20 cellular contexts compared by ENCODE assay signal in genomic region chr18:32899819-32900218, GRCh38.
DNase-seq lines count a peak whose midpoint lies in the region; ATAC-seq and TF ChIP-seq lines count a peak whose summit lies in the region.
"Had no signal": no experiment of that assay in that cellular context is flagged by ENCODE, and none has a peak within 500 bp of the region (broad histone marks: within the 10 kb centered on the region; RNA-seq: fewer than 3 reads in every experiment).

No MANE protein-coding gene starts in this region.

- CTCF ChIA-PET in activated CD4-positive, alpha-beta T cell treated with anti-CD3 and anti-CD28 coated beads for 36 hours (lab: Charles Lee), result no interaction called here

- TF ChIP-seq CTCF in AG10803 (conservative IDR thresholded peaks at IDR 0.05; ENCODE audit: low read length) (peak; percentile 24; the same call in 1 of the 2 replicates), epithelial cell of proximal tubule (conservative IDR thresholded peaks at IDR 0.05; ENCODE audit: low read depth, low read length) (peak; percentile 21), GM13976 (IDR thresholded peaks at IDR 0.05; ENCODE audit: borderline replicate concordance, control extremely low read depth, extremely low read depth, insufficient read depth, missing control alignments) (no peak)

- peak; percentile 1 for DNase-seq in AG10803 (ENCODE audit: low read depth)
- peak; percentile 25 for DNase-seq in HT1080 (ENCODE audit: low read depth)
- DNase-seq in RPMI8226, result peak; percentile 30
- DNase-seq in epithelial cell of proximal tubule (ENCODE audit: low read depth), result no peak
- no peak for DNase-seq in GM13976 (ENCODE audit: low spot score)
- no peak for DNase-seq in activated CD4-positive, alpha-beta T cell treated with anti-CD3 and anti-CD28 coated beads for 36 hours
- DNase-seq in AG08395 (ENCODE audit: low spot score), result no peak
- DNase-seq: activated naive CD8-positive, alpha-beta T cell treated with anti-CD3 and anti-CD28 coated beads for 36 hours; activated T-cell treated with anti-CD3 and anti-CD28 coated beads for 4 hours; DMS 273 treated with DMSO at 0.1 percent for 48 hours; heart left ventricle; midbrain; NCI-H146; NCI-H510A; occipital lobe; T-helper 1 cell; transverse colon had no signal

- H3K27me3 Mint-ChIP-seq in activated CD4-positive, alpha-beta T cell treated with anti-CD3 and anti-CD28 coated beads for 36 hours, result no peaks in the 10 kb centered on the region
- H3K27me3 Mint-ChIP-seq: activated naive CD8-positive, alpha-beta T cell treated with anti-CD3 and anti-CD28 coated beads for 36 hours; central memory CD8-positive, alpha-beta T cell had no signal

- no peaks in the 10 kb centered on the region for H3K4me1 Mint-ChIP-seq in activated CD4-positive, alpha-beta T cell treated with anti-CD3 and anti-CD28 coated beads for 36 hours
- H3K4me1 Mint-ChIP-seq: activated naive CD8-positive, alpha-beta T cell treated with anti-CD3 and anti-CD28 coated beads for 36 hours; central memory CD8-positive, alpha-beta T cell; stimulated activated effector memory CD8-positive, alpha-beta T cell treated with anti-CD3 and anti-CD28 coated beads, Interleukin-12 subunit alpha, Interleukin-12 subunit beta, amount 100 ng/mL, for 72 hours had no signal

- H3K27ac Mint-ChIP-seq in activated CD4-positive, alpha-beta T cell treated with anti-CD3 and anti-CD28 coated beads for 36 hours, result no peak overlapping the region
- H3K27ac Mint-ChIP-seq: activated naive CD8-positive, alpha-beta T cell treated with anti-CD3 and anti-CD28 coated beads for 36 hours; stimulated activated effector memory CD8-positive, alpha-beta T cell treated with anti-CD3 and anti-CD28 coated beads, Interleukin-12 subunit alpha, Interleukin-12 subunit beta, amount 100 ng/mL, for 72 hours had no signal

- no peak for ATAC-seq in activated CD4-positive, alpha-beta T cell treated with anti-CD3 and anti-CD28 coated beads for 36 hours
- ATAC-seq in HG03469 (IDR thresholded peaks at IDR 0.05; ENCODE audit: unreplicated experiment), result no peak
- ATAC-seq: heart left ventricle; stimulated activated effector memory CD8-positive, alpha-beta T cell treated with anti-CD3 and anti-CD28 coated beads, Interleukin-12 subunit alpha, Interleukin-12 subunit beta, amount 100 ng/mL, for 72 hours had no signal

- in situ Hi-C loops in GM13976 (cut with MboI; ENCODE audit: low sequenced_read_pairs, unreplicated experiment), result no loop called here

- peaks cover 9% of the 10 kb centered on the region for H3K9me3 Mint-ChIP-seq in activated CD4-positive, alpha-beta T cell treated with anti-CD3 and anti-CD28 coated beads for 36 hours (ENCODE audit: low read depth)

- H3K36me3 Mint-ChIP-seq in activated CD4-positive, alpha-beta T cell treated with anti-CD3 and anti-CD28 coated beads for 36 hours (ENCODE audit: low read depth), result no peaks in the 10 kb centered on the region
- H3K36me3 Mint-ChIP-seq: activated naive CD8-positive, alpha-beta T cell treated with anti-CD3 and anti-CD28 coated beads for 36 hours; stimulated activated effector memory CD8-positive, alpha-beta T cell treated with anti-CD3 and anti-CD28 coated beads, Interleukin-12 subunit alpha, Interleukin-12 subunit beta, amount 100 ng/mL, for 72 hours had no signal

- no peak overlapping the region for H3K4me3 ChIP-seq in AG10803 (ENCODE audit: low read length)
- no peak overlapping the region for H3K4me3 ChIP-seq in epithelial cell of proximal tubule (ENCODE audit: low read depth, low read length)
- H3K4me3 ChIP-seq: heart left ventricle, transverse colon had no signal

- POLR2A ChIA-PET in activated CD4-positive, alpha-beta T cell treated with anti-CD3 and anti-CD28 coated beads for 36 hours (lab: Charles Lee), result no interaction called here

- intact Hi-C loops in activated CD4-positive, alpha-beta T cell treated with anti-CD3 and anti-CD28 coated beads for 36 hours (cut with DNase I, micrococcal nuclease), result no loop called here

- H3K4me3 Mint-ChIP-seq in activated CD4-positive, alpha-beta T cell treated with anti-CD3 and anti-CD28 coated beads for 36 hours, result no peak overlapping the region
- H3K4me3 Mint-ChIP-seq: activated naive CD8-positive, alpha-beta T cell treated with anti-CD3 and anti-CD28 coated beads for 36 hours; central memory CD8-positive, alpha-beta T cell; stimulated activated effector memory CD8-positive, alpha-beta T cell treated with anti-CD3 and anti-CD28 coated beads, Interleukin-12 subunit alpha, Interleukin-12 subunit beta, amount 100 ng/mL, for 72 hours had no signal

Comparison
In these comparisons a context has a peak if more than half of its experiments do, and no peak if none do; other contexts are left out.
1. DNase-seq: peak in AG10803 (single experiment), HT1080 (single experiment) and RPMI8226 (single experiment); none in epithelial cell of proximal tubule (single experiment), GM13976 (single experiment), activated CD4-positive, alpha-beta T cell treated with anti-CD3 and anti-CD28 coated beads for 36 hours (single experiment) and AG08395 (single experiment).